In the genomic region with DNA sequence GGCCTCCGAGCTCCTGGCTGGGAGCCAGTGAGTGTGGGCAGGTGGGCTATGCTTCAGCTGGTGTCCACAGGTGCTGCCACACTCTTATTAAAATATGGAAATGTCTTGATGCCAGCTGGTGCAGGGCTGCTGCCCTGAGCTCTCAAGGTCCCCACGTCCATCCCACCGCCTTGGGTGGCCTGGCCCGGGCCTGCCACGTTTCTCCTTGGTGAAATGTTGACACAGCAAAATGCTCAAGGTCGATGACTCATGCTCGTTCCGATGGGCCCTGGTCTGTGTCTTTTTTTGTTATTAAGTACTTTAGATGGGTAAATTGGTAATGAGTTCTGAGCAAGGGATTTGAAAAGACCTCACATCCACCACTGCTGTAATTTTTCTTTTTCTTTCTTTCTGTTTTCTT, we compare ENCODE assay signal across 16 cellular contexts.
DNase-seq lines count a peak whose midpoint lies in the region; ATAC-seq, FAIRE-seq and TF ChIP-seq lines count a peak whose summit lies in the region.
"Had no signal": no experiment of that assay in that cellular context is flagged by ENCODE, and none has a peak within 500 bp of the region (broad histone marks: within the 10 kb centered on the region; RNA-seq: fewer than 3 reads in every experiment).

No MANE protein-coding gene starts in this region.

- DNase-seq in EL (peak; percentile 13), RPMI7951 (ENCODE audit: low read depth) (peak; percentile 20), chondrocyte (ENCODE audit: low spot score) (no peak), pancreas (no peak), G401 (ENCODE audit: low spot score) (no peak), endothelial cell (ENCODE audit: low spot score) (no peak), HPDE6-E6E7 (ENCODE audit: extremely low spot score) (no peak)
- DNase-seq: glutamatergic neuron, NCI-H1092, NCI-H69, retina, T-helper 1 cell, WERI-Rb-1 had no signal

- no peak overlapping the region for H3K27ac ChIP-seq in pancreas
- H3K27ac ChIP-seq: WERI-Rb-1 had no signal

- no peaks in the 10 kb centered on the region for H3K4me1 ChIP-seq in pancreas

- in situ Hi-C loops in G401 (cut with HindIII; ENCODE audit: low sequenced_read_pairs), result no loop called here

- H3K27me3 ChIP-seq in pancreas, result no peaks in the 10 kb centered on the region

- H3K27me3 Mint-ChIP-seq in chondrocyte (ENCODE audit: low read depth), result no peaks in the 10 kb centered on the region
- H3K27me3 Mint-ChIP-seq in endothelial cell (ENCODE audit: unreplicated experiment), result peaks cover 8% of the 10 kb centered on the region

- H3K4me3 Mint-ChIP-seq in chondrocyte (ENCODE audit: unreplicated experiment) (peak overlapping the region; percentile 14), endothelial cell (ENCODE audit: unreplicated experiment) (no peak overlapping the region)
- H3K4me3 Mint-ChIP-seq: B cell, neural crest cell had no signal

- intact Hi-C loops in pancreas (cut with DNase I), result loop anchor here in 1 of 3 donors (10.0 kb wide), 1 partner anchor 631 kb away; a partner anchor contains a TSS

- H3K36me3 ChIP-seq in pancreas, result no peaks in the 10 kb centered on the region
- H3K36me3 ChIP-seq: WERI-Rb-1 had no signal

- FAIRE-seq in pancreas (lab: Jason Lieb, UNC), result no peak

- WGBS in pancreas, 2 donors, result 21 to 24% methylated on average over 8 of the region's 8 CpGs

- no peak for TF ChIP-seq CTCF in chondrocyte (IDR thresholded peaks at IDR 0.05)
- no peak for TF ChIP-seq CTCF in pancreas (IDR thresholded peaks at IDR 0.05)
- TF ChIP-seq CTCF in endothelial cell (IDR thresholded peaks at IDR 0.05; ENCODE audit: unreplicated experiment), result no peak

- ATAC-seq in pancreas (peak in 3 of 4 donors; percentile 27 to 43 (median 32)), GM19023 (IDR thresholded peaks at IDR 0.05; ENCODE audit: unreplicated experiment) (no peak)

- peak overlapping the region; percentile 98 for H3K27ac Mint-ChIP-seq in chondrocyte (ENCODE audit: unreplicated experiment)
- H3K27ac Mint-ChIP-seq in endothelial cell (ENCODE audit: unreplicated experiment), result no peak overlapping the region
- H3K27ac Mint-ChIP-seq: B cell had no signal

- H3K9me3 Mint-ChIP-seq in chondrocyte (ENCODE audit: low read depth) (no peaks in the 10 kb centered on the region), endothelial cell (ENCODE audit: unreplicated experiment) (no peaks in the 10 kb centered on the region)
- H3K9me3 Mint-ChIP-seq: neural crest cell had no signal

- H3K36me3 Mint-ChIP-seq in chondrocyte (ENCODE audit: low read depth) (no peaks in the 10 kb centered on the region), endothelial cell (ENCODE audit: low read depth, unreplicated experiment) (no peaks in the 10 kb centered on the region)

- H3K4me1 Mint-ChIP-seq in chondrocyte (ENCODE audit: low read depth) (peaks cover 72% of the 10 kb centered on the region), endothelial cell (ENCODE audit: unreplicated experiment) (peaks cover 21% of the 10 kb centered on the region)
- H3K4me1 Mint-ChIP-seq: B cell had no signal

- no peaks in the 10 kb centered on the region for H3K9me3 ChIP-seq in pancreas

- H3K4me3 ChIP-seq in pancreas, result no peak overlapping the region

Comparison
In these comparisons a context has a peak if more than half of its experiments do, and no peak if none do; other contexts are left out.
1. DNase-seq: peak in EL (single experiment) and RPMI7951 (single experiment); none in chondrocyte (single experiment), pancreas (0 of 6), G401 (single experiment), endothelial cell (single experiment) and HPDE6-E6E7 (single experiment).